ENCODE assay signal across 34 cellular contexts in genomic region chr4:78711676-78712075, GRCh38.
"Had no signal": no experiment of that assay in that cellular context is flagged by ENCODE, and none has a peak within 500 bp of the region (broad histone marks: within the 10 kb centered on the region; RNA-seq: fewer than 3 reads in every experiment).

No MANE protein-coding gene starts in this region.

- H3K9me3 ChIP-seq: MG63 had no signal

- H3K36me3 ChIP-seq: MG63 had no signal

- H3K27me3 ChIP-seq: MG63 had no signal

- DNase-seq: Karpas-422, Kasumi-1, MG63, MM.1S, MV-4-11, NCI-H1048, NCI-H1092, NCI-H1092 treated with DMSO at 0.1 percent for 48 hours, NCI-H1105, NCI-H1105 treated with DMSO at 0.1 percent for 48 hours, NCI-H1417, NCI-H1417 treated with DMSO at 0.1 percent for 48 hours, NCI-H1436, NCI-H1436 treated with DMSO at 0.1 percent for 48 hours, NCI-H146, NCI-H1694, NCI-H1694 treated with DMSO at 0.1 percent for 48 hours, NCI-H187, NCI-H187 treated with DMSO at 0.1 percent for 48 hours, NCI-H1930, NCI-H2029, NCI-H2029 treated with DMSO at 0.1 percent for 48 hours, NCI-H2081, NCI-H2081 treated with DMSO at 0.1 percent for 48 hours, NCI-H2107, NCI-H2171, NCI-H2171 treated with DMSO at 0.1 percent for 48 hours, NCI-H2227 treated with DMSO at 0.1 percent for 48 hours, NCI-H226, NCI-H345, NCI-H446, NCI-H446 treated with DMSO at 0.1 percent for 48 hours, NCI-H510A, NCI-H510A treated with DMSO at 0.1 percent for 48 hours had no signal

- H3K4me3 ChIP-seq: MG63 had no signal
